ENCODE assay signal across 8 cellular contexts in the genomic region with DNA sequence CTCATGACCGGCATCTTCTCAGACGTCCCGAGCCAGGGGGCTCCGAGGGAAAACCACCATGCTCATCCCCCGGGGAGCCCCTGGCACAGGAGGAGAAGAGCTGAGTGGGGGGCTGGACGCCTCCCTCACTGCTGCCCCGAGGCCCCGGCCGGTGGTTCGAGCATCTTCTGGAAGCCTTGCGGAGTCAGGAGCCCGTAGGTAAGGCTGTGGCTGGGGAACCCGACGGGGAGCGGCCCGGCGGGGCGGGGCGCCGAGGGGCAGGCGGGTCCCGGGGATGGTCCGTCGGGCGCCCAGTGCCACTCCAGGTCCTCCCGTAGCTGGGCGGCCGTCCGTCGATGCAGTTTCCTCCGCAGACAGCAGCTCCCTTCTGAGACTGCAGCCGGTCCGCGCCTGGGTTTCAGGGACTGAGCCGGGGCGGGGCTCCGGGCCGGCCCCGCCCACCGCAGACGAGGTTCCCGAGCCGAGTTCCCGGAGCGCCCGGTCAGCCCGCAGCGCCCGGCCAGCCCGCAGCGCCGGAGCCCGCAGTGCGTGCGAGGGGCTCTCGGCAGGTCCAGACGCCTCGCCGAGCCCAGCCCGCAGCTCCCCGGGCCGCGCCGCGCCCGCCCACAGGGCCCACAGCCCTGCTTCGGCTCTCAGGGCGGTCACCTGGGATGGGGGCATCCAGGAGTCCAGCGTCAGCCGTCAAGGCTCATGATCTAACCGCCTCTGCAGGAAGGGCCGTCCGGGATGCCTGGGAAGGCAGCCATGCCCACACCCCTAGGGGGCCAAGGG. TPM values are rescaled to one million over a fixed set of nuclear protein-coding genes. Genes with fewer than 3 reads are reported as not detected.
DNase-seq lines count a peak whose midpoint lies in the region; ATAC-seq and TF ChIP-seq lines count a peak whose summit lies in the region.

A gene (minus strand): TSS at position 369 of the 771 bp plus-strand sequence. CDS start 355 bp downstream, at position 14.

- H3K27ac Mint-ChIP-seq in activated naive CD8-positive, alpha-beta T cell treated with anti-CD3 and anti-CD28 coated beads, Interleukin-2, amount 10 ng/mL, durations not matched to agents 7 days and 5 days: no peak within 1 kb of the TSS

- H4K12ac ChIP-seq in trophoblast cell (ENCODE audit: low read depth, low read length): peak within 1 kb of the TSS; percentile 35

- H3K27me3 ChIP-seq in AG04450 (ENCODE audit: control insufficient read depth, insufficient read depth, low read length): peaks cover 14% of the 10 kb centered on the region
- H3K27me3 ChIP-seq in heart right ventricle: peaks cover 0 to 23% (median 0%) of the 10 kb centered on the region in 7 donors
- H3K27me3 ChIP-seq in trophoblast cell (ENCODE audit: insufficient read depth, low read length): no peaks in the 10 kb centered on the region

- H2AFZ ChIP-seq in trophoblast cell (ENCODE audit: insufficient read depth, low read length, poor library complexity): peak within 1 kb of the TSS; percentile 62

- H3K4me1 ChIP-seq in heart right ventricle: peaks cover 11 to 60% (median 35%) of the 10 kb centered on the region in 9 donors
- peaks cover 22 to 27% of the 10 kb centered on the region in 2 experiments for H3K4me1 ChIP-seq in trophoblast cell (ENCODE audit: control insufficient read depth in 1 of 2, insufficient read depth in 2 of 2, low read length in 2 of 2)

- H3K18ac ChIP-seq in trophoblast cell (ENCODE audit: low read length): peak within 1 kb of the TSS; percentile 79

- H4K91ac ChIP-seq in trophoblast cell (ENCODE audit: low read depth, low read length): peak within 1 kb of the TSS; percentile 76

- POLR2A ChIA-PET in AG04450 (lab: Yijun Ruan, JAX): no interaction called here
- POLR2A ChIA-PET in activated naive CD8-positive, alpha-beta T cell treated with anti-CD3 and anti-CD28 coated beads, Interleukin-2, amount 10 ng/mL, durations not matched to agents 7 days and 5 days (lab: Charles Lee): interaction anchor here (0.9 kb wide), 1 partner anchor 347 kb away, joined by 5 read pairs; no protein-coding TSS in a partner anchor

- no peak within 1 kb of the TSS for H3K23ac ChIP-seq in trophoblast cell (ENCODE audit: low read length)

- H2AK5ac ChIP-seq in trophoblast cell (ENCODE audit: low read length): peak within 1 kb of the TSS; percentile 19

- CTCF ChIA-PET in AG04450 (lab: Charles Lee): interaction anchor here (0.6 to 1.5 kb wide), 5 partner anchors 9 to 134 kb away, joined by 3 to 4 read pairs (median 3); no protein-coding TSS in a partner anchor

- peak within 1 kb of the TSS; percentile 46 for H3K4me3 ChIP-seq in AG04450 (ENCODE audit: low read depth, low read length)
- H3K4me3 ChIP-seq in heart right ventricle: peak within 1 kb of the TSS; percentile 46 to 87 (median 70)
- H3K4me3 ChIP-seq in trophoblast cell (ENCODE audit: low read depth, low read length): peak within 1 kb of the TSS; percentile 59

- H3K27ac ChIP-seq in AG04450 (ENCODE audit: low read depth, low read length): no peak within 1 kb of the TSS
- peak within 1 kb of the TSS in 9 of 10 donors; percentile 57 to 87 (median 79) for H3K27ac ChIP-seq in heart right ventricle
- H3K27ac ChIP-seq in trophoblast cell (ENCODE audit: low read depth, low read length): peak within 1 kb of the TSS; percentile 61

- no peak for TF ChIP-seq CTCF in AG04450 (IDR thresholded peaks at IDR 0.05; ENCODE audit: low read depth, low read length)
- no peak for TF ChIP-seq CTCF in heart right ventricle (IDR thresholded peaks at IDR 0.05)

- H3K4me3 Mint-ChIP-seq in activated naive CD8-positive, alpha-beta T cell treated with anti-CD3 and anti-CD28 coated beads, Interleukin-2, amount 10 ng/mL, durations not matched to agents 7 days and 5 days: peak within 1 kb of the TSS; percentile 71

- DNase-seq in AG04450 (ENCODE audit: low read depth, low spot score) (no peak), NCI-H748 treated with DMSO at 0.1 percent for 48 hours (lab: John Stamatoyannopoulos, UW) (peak; percentile 21), heart right ventricle (peak; percentile 71 to 81), trophoblast cell (peak; percentile 99)
- DNase-seq in activated naive CD8-positive, alpha-beta T cell treated with anti-CD3 and anti-CD28 coated beads, Interleukin-2, amount 10 ng/mL, durations not matched to agents 7 days and 5 days: peak; percentile 58

- peak within 1 kb of the TSS; percentile 5 for H3K9ac ChIP-seq in trophoblast cell (ENCODE audit: low read length)

- H3K14ac ChIP-seq in trophoblast cell (ENCODE audit: low read length): peak within 1 kb of the TSS; percentile 79

- H3K36me3 Mint-ChIP-seq in activated naive CD8-positive, alpha-beta T cell treated with anti-CD3 and anti-CD28 coated beads, Interleukin-2, amount 10 ng/mL, durations not matched to agents 7 days and 5 days: no peaks in the 10 kb centered on the region

- intact Hi-C loops in heart right ventricle (cut with DNase I): loop anchor here in 2 of 10 donors (5.0 to 10.0 kb wide), 2 partner anchors 47 to 49 kb away; a partner anchor contains a TSS

- peaks cover 2% of the 10 kb centered on the region for H3K4me1 Mint-ChIP-seq in activated naive CD8-positive, alpha-beta T cell treated with anti-CD3 and anti-CD28 coated beads, Interleukin-2, amount 10 ng/mL, durations not matched to agents 7 days and 5 days

- peak within 1 kb of the TSS; percentile 27 for H3K4ac ChIP-seq in trophoblast cell (ENCODE audit: low read depth, low read length)

- H3K9me3 Mint-ChIP-seq in activated naive CD8-positive, alpha-beta T cell treated with anti-CD3 and anti-CD28 coated beads, Interleukin-2, amount 10 ng/mL, durations not matched to agents 7 days and 5 days: no peaks in the 10 kb centered on the region

- H3K4me2 ChIP-seq in trophoblast cell (ENCODE audit: low read length): peak within 1 kb of the TSS; percentile 64

- H2BK120ac ChIP-seq in trophoblast cell (ENCODE audit: insufficient read depth, low read length, poor library complexity): peak within 1 kb of the TSS; percentile 37

- peak within 1 kb of the TSS; percentile 34 for H2BK12ac ChIP-seq in trophoblast cell (ENCODE audit: low read length)

- ATAC-seq in GM19025 (IDR thresholded peaks at IDR 0.05; ENCODE audit: low read depth, unreplicated experiment) (peak; percentile 66), heart right ventricle (peak; percentile 71 to 90 (median 78)), GM21723 (IDR thresholded peaks at IDR 0.05; ENCODE audit: unreplicated experiment) (no peak), HG02588 (IDR thresholded peaks at IDR 0.05; ENCODE audit: unreplicated experiment) (no peak)
- ATAC-seq in activated naive CD8-positive, alpha-beta T cell treated with anti-CD3 and anti-CD28 coated beads, Interleukin-2, amount 10 ng/mL, durations not matched to agents 7 days and 5 days (ENCODE audit: low read depth): peak; percentile 75

- H3K9me3 ChIP-seq in AG04450 (ENCODE audit: control insufficient read depth, insufficient read depth, low read length) (no peaks in the 10 kb centered on the region; the same call in 1 of the 2 replicates), heart right ventricle (no peaks in the 10 kb centered on the region), trophoblast cell (ENCODE audit: insufficient read depth, low read depth, low read length) (peaks cover 2% of the 10 kb centered on the region)

- H3K79me2 ChIP-seq in trophoblast cell (ENCODE audit: control insufficient read depth, insufficient read depth, low read length, poor library complexity): peaks cover 16% of the 10 kb centered on the region

- WGBS in heart right ventricle, 2 donors: 4% methylated on average over 68 to 73 of the region's 73 CpGs
- WGBS in trophoblast cell (ENCODE audit: extremely low coverage, insufficient coverage, insufficient read length): no CpG with 5 or more reads among the region's 73 CpGs

- peaks cover 33% of the 10 kb centered on the region for H3K79me1 ChIP-seq in trophoblast cell (ENCODE audit: low read length)

- peak within 1 kb of the TSS; percentile 65 for H2BK5ac ChIP-seq in trophoblast cell (ENCODE audit: low read depth, low read length, poor library complexity)

- H4K8ac ChIP-seq in trophoblast cell (ENCODE audit: low read depth, low read length): peak within 1 kb of the TSS; percentile 52

- H3K36me3 ChIP-seq in heart right ventricle: peaks cover 0 to 18% (median 0%) of the 10 kb centered on the region in 9 donors
- H3K36me3 ChIP-seq in trophoblast cell (ENCODE audit: control insufficient read depth in 1 of 2, insufficient read depth in 2 of 2, low read length in 2 of 2): peaks cover 11 to 17% of the 10 kb centered on the region in 2 experiments

- H3K27me3 Mint-ChIP-seq in activated naive CD8-positive, alpha-beta T cell treated with anti-CD3 and anti-CD28 coated beads, Interleukin-2, amount 10 ng/mL, durations not matched to agents 7 days and 5 days: peaks cover 22% of the 10 kb centered on the region

RNA-seq across cellular contexts. Expression of the gene that starts here (rescaled TPM):
- 0.55 and 0.63 TPM in 2 replicates for polyA plus RNA-seq in AG04450 (2011; rRNA removed)
- polyA minus RNA-seq in AG04450 (2011; rRNA and poly(A)+ RNA removed): 0.35 and 0.78 TPM in 2 replicates
- total RNA-seq in activated naive CD8-positive, alpha-beta T cell treated with anti-CD3 and anti-CD28 coated beads, Interleukin-2, amount 10 ng/mL, durations not matched to agents 7 days and 5 days: under 1 TPM in 1 of 2 experiments, not detected in 1; 0.28 TPM
- total RNA-seq in heart right ventricle: 10 to 100 TPM in 1 of 10 donors, 1 to 10 TPM in 9; 2.1 to 22.5 (median 6.1) TPM
- polyA plus RNA-seq in heart right ventricle: 10 to 100 TPM in 1 of 2 donors, 1 to 10 TPM in 1; 6.8 to 12.2 TPM
- polyA plus RNA-seq in trophoblast cell (2013): 746 and 849 TPM in 2 replicates

Comparison
In these comparisons a context has a peak if more than half of its experiments do, and no peak if none do; other contexts are left out.
1. Peak in DNase-seq and ATAC-seq in activated naive CD8-positive, alpha-beta T cell treated with anti-CD3 and anti-CD28 coated beads, Interleukin-2, amount 10 ng/mL, durations not matched to agents 7 days and 5 days; RNA of the gene not detected or under 1 TPM.
2. ATAC-seq: peak in GM19025 (single experiment) and heart right ventricle (8 of 8); none in GM21723 (single experiment) and HG02588 (single experiment).
3. Peak in every context shown above with its lines, with median percentiles within 50 percentile points of each other: H3K4me3 ChIP-seq.